27 cellular contexts compared by ENCODE assay signal in the genomic region with DNA sequence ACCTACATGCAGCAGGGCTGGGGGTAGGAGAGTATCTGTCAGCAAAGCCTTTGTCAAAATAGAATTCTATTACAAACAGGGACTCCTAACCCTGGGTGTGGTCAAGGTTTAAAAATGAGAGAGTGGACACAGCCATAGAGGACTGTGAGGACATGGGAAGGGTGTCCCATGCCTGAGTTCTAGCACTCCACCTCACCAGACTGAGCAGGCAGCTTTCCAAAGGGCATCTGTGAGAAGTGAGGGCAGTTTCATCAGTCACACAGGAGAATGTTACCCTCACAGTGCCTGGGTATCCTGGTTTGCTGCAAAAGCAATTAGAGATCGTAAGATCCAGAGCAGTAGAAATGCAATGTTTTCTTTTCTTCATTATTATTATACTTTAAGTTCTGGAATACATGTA.
"Had no signal": no experiment of that assay in that cellular context is flagged by ENCODE, and none has a peak within 500 bp of the region (broad histone marks: within the 10 kb centered on the region; RNA-seq: fewer than 3 reads in every experiment).

No MANE protein-coding gene starts in this region.

- H3K9me3 ChIP-seq: adrenal gland, body of pancreas, breast epithelium had no signal

- H3K4me1 ChIP-seq: adrenal gland, body of pancreas, breast epithelium had no signal

- H3K4me3 ChIP-seq: adrenal gland, body of pancreas, breast epithelium had no signal

- H3K36me3 ChIP-seq: adrenal gland, brain microvascular endothelial cell, breast epithelium had no signal

- H3K27me3 ChIP-seq: adrenal gland, body of pancreas, brain microvascular endothelial cell, breast epithelium had no signal

- H3K27ac ChIP-seq: adrenal gland, body of pancreas, brain microvascular endothelial cell, breast epithelium had no signal

- DNase-seq: activated CD4-positive, alpha-beta T cell treated with anti-CD3 and anti-CD28 coated beads for 1 hour; activated CD4-positive, alpha-beta T cell treated with anti-CD3 and anti-CD28 coated beads for 36 hours; activated CD4-positive, alpha-beta T cell treated with anti-CD3 and anti-CD28 coated beads for 48 hours; activated CD4-positive, alpha-beta T cell treated with anti-CD3 and anti-CD28 coated beads, Interleukin-2, amount 10 ng/mL, durations not matched to agents 7 days and 5 days; activated CD4-positive, alpha-beta T cell treated with anti-CD3 and anti-CD28 coated beads, Interleukin-2, amount 50 U/mL, for 48 hours; activated CD4-positive, CD25-positive, alpha-beta regulatory T cell; activated CD8-positive, alpha-beta memory T cell treated with anti-CD3 and anti-CD28 coated beads, Interleukin-2, amount 50 U/mL, for 4 hours; activated CD8-positive, alpha-beta T cell treated with anti-CD3 and anti-CD28 coated beads for 36 hours; activated effector memory CD4-positive, alpha-beta T cell treated with anti-CD3 and anti-CD28 coated beads, Interleukin-2, amount 50 U/mL, for 16 hours; activated gamma-delta T cell treated with Interleukin-2 at 50 U/mL for 16 hours; activated naive CD4-positive, alpha-beta T cell; activated naive CD4-positive, alpha-beta T cell treated with anti-CD3 and anti-CD28 coated beads for 36 hours; activated naive CD4-positive, alpha-beta T cell treated with anti-CD3 and anti-CD28 coated beads, Interleukin-2, amount 50 U/mL, for 16 hours; activated naive CD8-positive, alpha-beta T cell treated with anti-CD3 and anti-CD28 coated beads for 36 hours; activated T-cell treated with anti-CD3 and anti-CD28 coated beads for 4 hours; activated T-cell treated with anti-CD3 and anti-CD28 coated beads, Interleukin-2, amount 50 U/mL, for 1 hour; activated T-cell treated with anti-CD3 and anti-CD28 coated beads, Interleukin-2, amount 50 U/mL, for 4 hours; activated T-cell treated with anti-CD3 and anti-CD28 coated beads, Interleukin-2, amount 50 U/mL, for 72 hours; adrenal gland; aorta; body of pancreas; central memory CD4-positive, alpha-beta T cell; T-helper 1 cell; T-helper 2 cell; T-helper 9 cell had no signal
